29 cellular contexts compared by ENCODE assay signal in genomic region chr21:32716486-32716885, GRCh38.
DNase-seq lines count a peak whose midpoint lies in the region; ATAC-seq and TF ChIP-seq lines count a peak whose summit lies in the region.
"Had no signal": no experiment of that assay in that cellular context is flagged by ENCODE, and none has a peak within 500 bp of the region (broad histone marks: within the 10 kb centered on the region; RNA-seq: fewer than 3 reads in every experiment).

No MANE protein-coding gene starts in this region.

- H3K27ac ChIP-seq in HEK293 (ENCODE audit: extremely low read depth, low read depth, low read length) (no peak overlapping the region), neutrophil (peak overlapping the region; percentile 84)
- H3K27ac ChIP-seq: 22Rv1; A549; BLaER1; BLaER1 treated with 17β-estradiol and CSF1 and Interleukin-3, amounts not matched to agents 10 nM and 100 nM; C4-2B had no signal

- H3K4me3 ChIP-seq in HEK293 (ENCODE audit: low read depth, low read length) = no peak overlapping the region
- no peak overlapping the region for H3K4me3 ChIP-seq in neutrophil (ENCODE audit: low read depth in 1 of 2, low read length in 1 of 2)
- H3K4me3 ChIP-seq: A549; BLaER1; BLaER1 treated with 17β-estradiol and CSF1 and Interleukin-3, amounts not matched to agents 10 nM and 100 nM had no signal

- no peak for ATAC-seq in GM21390 (IDR thresholded peaks at IDR 0.05; ENCODE audit: unreplicated experiment)
- ATAC-seq: A549; CD8-positive, alpha-beta T cell had no signal

- no peaks in the 10 kb centered on the region for H3K27me3 ChIP-seq in neutrophil
- H3K27me3 ChIP-seq: BE2C; BLaER1; BLaER1 treated with 17β-estradiol and CSF1 and Interleukin-3, amounts not matched to agents 10 nM and 100 nM had no signal

- H3K36me3 ChIP-seq in HEK293 (ENCODE audit: control insufficient read depth in 2 of 2, insufficient read depth in 1 of 2, low read length in 2 of 2) (peaks cover 0 to 3% of the 10 kb centered on the region in 2 experiments; a peak in 1 of 3 replicates), neutrophil (peaks cover 24% of the 10 kb centered on the region)
- H3K36me3 ChIP-seq: BE2C had no signal

- TF ChIP-seq CTCF in HEK293 (tag by site-specific recombination; IDR thresholded peaks at IDR 0.05) (no peak), neutrophil (IDR thresholded peaks at IDR 0.05) (no peak)

- H3K4me1 ChIP-seq in HEK293 (ENCODE audit: control insufficient read depth, insufficient read depth, low read length) (peaks cover 19% of the 10 kb centered on the region), neutrophil (ENCODE audit: control insufficient read depth in 1 of 2, insufficient read depth in 1 of 2, low read depth in 1 of 2, low read length in 1 of 2) (peaks cover 30 to 39% of the 10 kb centered on the region in 2 experiments)
- H3K4me1 ChIP-seq: A549, BE2C, Caco-2 had no signal

- CTCF ChIA-PET in HEK293 (lab: Yijun Ruan, JAX) = interaction anchor here (1.1 kb wide), 2 partner anchors 20 to 63 kb away, joined by 3 to 6 read pairs; no protein-coding TSS in a partner anchor

- H3K9me3 ChIP-seq in HEK293 (ENCODE audit: control insufficient read depth, insufficient read depth, low read depth, low read length) (no peaks in the 10 kb centered on the region), neutrophil (no peaks in the 10 kb centered on the region)
- H3K9me3 ChIP-seq: A549, BE2C, BLaER1, Caco-2 had no signal

- POLR2A ChIA-PET in HEK293 (lab: Yijun Ruan, JAX) = interaction anchor here (2.0 to 2.1 kb wide), 2 partner anchors 11 to 12 kb away, joined by 10 to 12 read pairs; partner anchors contain the start of gene SYNJ1

- no peak for DNase-seq in activated T-cell treated with anti-CD3 and anti-CD28 coated beads, Interleukin-2, amount 50 U/mL, for 1 hour
- DNase-seq: 8988T; ACHN; AML-193; BE2C; C1 segment of cervical spinal cord; Caco-2; Calu3; CD4-positive, alpha-beta memory T cell; CD4-positive, alpha-beta T cell; CD4-positive, CD25-positive, alpha-beta regulatory T cell; CD8-positive, alpha-beta memory T cell; CD8-positive, alpha-beta T cell; COR-L47; DMS 273 treated with DMSO at 0.1 percent for 48 hours; DMS153; DMS53; DMS79; DMS79 treated with DMSO at 0.1 percent for 48 hours; DND-41; EL had no signal

TF ChIP-seq in HEK293, 187 proteins besides CTCF, POLR2A, EP300 and RAD21:
- TF ChIP-seq ZNF558 (tag by site-specific recombination; IDR thresholded peaks at IDR 0.05) (peak; percentile 100), ZBTB20 (tag by site-specific recombination; IDR thresholded peaks at IDR 0.05) (no peak)
